Comparison of ENCODE assay signal across 29 cellular contexts in genomic region chr12:2115101-2115845, GRCh38.
"Had no signal": no experiment of that assay in that cellular context is flagged by ENCODE, and none has a peak within 500 bp of the region (broad histone marks: within the 10 kb centered on the region; RNA-seq: fewer than 3 reads in every experiment).

No MANE protein-coding gene starts in this region.

- H3K9me3 Mint-ChIP-seq: activated CD4-positive, alpha-beta memory T cell treated with anti-CD3 and anti-CD28 coated beads, Interleukin-2, amount 10 ng/mL, durations not matched to agents 7 days and 5 days; activated naive CD8-positive, alpha-beta T cell treated with anti-CD3 and anti-CD28 coated beads for 36 hours had no signal

- H3K4me3 Mint-ChIP-seq: activated CD4-positive, alpha-beta memory T cell treated with anti-CD3 and anti-CD28 coated beads, Interleukin-2, amount 10 ng/mL, durations not matched to agents 7 days and 5 days; activated CD8-positive, alpha-beta memory T cell treated with anti-CD3 and anti-CD28 coated beads, Interleukin-2, amount 10 ng/mL, durations not matched to agents 7 days and 5 days; activated naive CD8-positive, alpha-beta T cell treated with anti-CD3 and anti-CD28 coated beads for 36 hours had no signal

- H3K27me3 Mint-ChIP-seq: activated CD4-positive, alpha-beta memory T cell treated with anti-CD3 and anti-CD28 coated beads, Interleukin-2, amount 10 ng/mL, durations not matched to agents 7 days and 5 days; activated CD8-positive, alpha-beta memory T cell treated with anti-CD3 and anti-CD28 coated beads, Interleukin-2, amount 10 ng/mL, durations not matched to agents 7 days and 5 days; activated naive CD8-positive, alpha-beta T cell treated with anti-CD3 and anti-CD28 coated beads for 36 hours had no signal

- H3K4me1 Mint-ChIP-seq: activated CD4-positive, alpha-beta memory T cell treated with anti-CD3 and anti-CD28 coated beads, Interleukin-2, amount 10 ng/mL, durations not matched to agents 7 days and 5 days; activated CD8-positive, alpha-beta memory T cell treated with anti-CD3 and anti-CD28 coated beads, Interleukin-2, amount 10 ng/mL, durations not matched to agents 7 days and 5 days; activated naive CD8-positive, alpha-beta T cell treated with anti-CD3 and anti-CD28 coated beads for 36 hours had no signal

- H3K27ac ChIP-seq: brain microvascular endothelial cell, KMS-11, WERI-Rb-1 had no signal

- H3K4me2 ChIP-seq: KMS-11 had no signal

- H3K9ac ChIP-seq: KMS-11 had no signal

- H3K27ac Mint-ChIP-seq: activated CD4-positive, alpha-beta memory T cell treated with anti-CD3 and anti-CD28 coated beads, Interleukin-2, amount 10 ng/mL, durations not matched to agents 7 days and 5 days; activated CD8-positive, alpha-beta memory T cell treated with anti-CD3 and anti-CD28 coated beads, Interleukin-2, amount 10 ng/mL, durations not matched to agents 7 days and 5 days; activated naive CD8-positive, alpha-beta T cell treated with anti-CD3 and anti-CD28 coated beads for 36 hours had no signal

- H3K36me3 ChIP-seq: brain microvascular endothelial cell, WERI-Rb-1 had no signal

- H3K36me3 Mint-ChIP-seq: activated CD8-positive, alpha-beta memory T cell treated with anti-CD3 and anti-CD28 coated beads, Interleukin-2, amount 10 ng/mL, durations not matched to agents 7 days and 5 days; activated naive CD8-positive, alpha-beta T cell treated with anti-CD3 and anti-CD28 coated beads for 36 hours had no signal

- DNase-seq: activated CD4-positive, alpha-beta memory T cell treated with anti-CD3 and anti-CD28 coated beads, Interleukin-2, amount 10 ng/mL, durations not matched to agents 7 days and 5 days; activated CD4-positive, alpha-beta T cell treated with anti-CD3 and anti-CD28 coated beads for 1 hour; activated CD4-positive, alpha-beta T cell treated with anti-CD3 and anti-CD28 coated beads for 48 hours; activated CD4-positive, CD25-positive, alpha-beta regulatory T cell; activated CD8-positive, alpha-beta memory T cell treated with anti-CD3 and anti-CD28 coated beads for 24 hours; activated CD8-positive, alpha-beta memory T cell treated with anti-CD3 and anti-CD28 coated beads, Interleukin-2, amount 10 ng/mL, durations not matched to agents 7 days and 5 days; activated CD8-positive, alpha-beta memory T cell treated with anti-CD3 and anti-CD28 coated beads, Interleukin-2, amount 50 U/mL, for 48 hours; activated effector memory CD4-positive, alpha-beta T cell treated with anti-CD3 and anti-CD28 coated beads, Interleukin-2, amount 50 U/mL, for 16 hours; activated naive CD4-positive, alpha-beta T cell; activated naive CD4-positive, alpha-beta T cell treated with anti-CD3 and anti-CD28 coated beads, Interleukin-2, amount 50 U/mL, for 16 hours; activated naive CD8-positive, alpha-beta T cell treated with anti-CD3 and anti-CD28 coated beads for 36 hours; activated T-cell treated with anti-CD3 and anti-CD28 coated beads, Interleukin-2, amount 50 U/mL, for 48 hours; amniotic stem cell; brain microvascular endothelial cell; MM.1S; MV-4-11; NCI-H1092; NCI-H1436 treated with DMSO at 0.1 percent for 48 hours; NCI-H1694 treated with DMSO at 0.1 percent for 48 hours; NCI-H2029; NCI-H345; NCI-H524 treated with DMSO at 0.1 percent for 48 hours; SW 1271; T-helper 1 cell; T-helper 2 cell; T1000; WERI-Rb-1 had no signal

- ATAC-seq: activated CD8-positive, alpha-beta memory T cell treated with anti-CD3 and anti-CD28 coated beads, Interleukin-2, amount 10 ng/mL, durations not matched to agents 7 days and 5 days; Panc1 had no signal
